Comparison of ENCODE assay signal across 8 cellular contexts in genomic region chr12:40224439-40225291, GRCh38. TPM values are rescaled to one million over a fixed set of nuclear protein-coding genes. Genes with fewer than 3 reads are reported as not detected.
A peak's percentile ranks its signal among the peaks of the same experiment; 100 is the strongest.
DNase-seq lines count a peak whose midpoint lies in the region; ATAC-seq, FAIRE-seq and TF ChIP-seq lines count a peak whose summit lies in the region.

LRRK2 (plus strand) TSS chr12:40224997; CDS start chr12:40225132, 135 bp downstream.

- H3K36me3 Mint-ChIP-seq in endodermal cell (ENCODE audit: low read depth), result no peaks in the 10 kb centered on the region
- peaks cover 28% of the 10 kb centered on the region for H3K36me3 Mint-ChIP-seq in stimulated activated memory B cell treated with anti-CD40 and anti-IgM and Interleukin-4, amounts not matched to agents 10 μg/mL and 1 μg/mL and 100 μg/mL, for 72 hours

- H3K27ac Mint-ChIP-seq in endodermal cell, result no peak within 1 kb of the TSS
- peak within 1 kb of the TSS; percentile 97 for H3K27ac Mint-ChIP-seq in stimulated activated memory B cell treated with anti-CD40 and anti-IgM and Interleukin-4, amounts not matched to agents 10 μg/mL and 1 μg/mL and 100 μg/mL, for 72 hours

- peaks cover 32% of the 10 kb centered on the region for H3K27me3 ChIP-seq in endodermal cell (ENCODE audit: control insufficient read depth, insufficient read depth, low read length, poor library complexity, severe bottlenecking)

- H3K4me3 ChIP-seq in HEK293 (ENCODE audit: low read depth, low read length) (peak within 1 kb of the TSS; percentile 56), endodermal cell (ENCODE audit: low read length) (peak within 1 kb of the TSS; percentile 67), mesodermal cell (ENCODE audit: extremely low read depth, insufficient read depth, low read length, poor library complexity, severe bottlenecking) (peak within 1 kb of the TSS; percentile 50)

- no peaks in the 10 kb centered on the region for H3K9me3 Mint-ChIP-seq in endodermal cell
- peaks cover 2% of the 10 kb centered on the region for H3K9me3 Mint-ChIP-seq in stimulated activated memory B cell treated with anti-CD40 and anti-IgM and Interleukin-4, amounts not matched to agents 10 μg/mL and 1 μg/mL and 100 μg/mL, for 72 hours

- POLR2A ChIA-PET in HEK293 (lab: Yijun Ruan, JAX), result interaction anchor here (0.5 to 1.1 kb wide), 4 partner anchors 8 to 661 kb away, joined by 3 read pairs; no protein-coding TSS in a partner anchor

- peak within 1 kb of the TSS; percentile 24 for H3K9ac ChIP-seq in endodermal cell (ENCODE audit: extremely low read depth, low read length, poor library complexity, severe bottlenecking)

- TF ChIP-seq POLR2A in GM12892 (IDR thresholded peaks at IDR 0.05; ENCODE audit: low read depth, low read length), result peak; percentile 50; the same call in 1 of the 2 replicates

- H3K4me1 ChIP-seq in HEK293 (ENCODE audit: control insufficient read depth, insufficient read depth, low read length), result peaks cover 15% of the 10 kb centered on the region; the same call in 1 of the 2 replicates
- no peaks in the 10 kb centered on the region for H3K4me1 ChIP-seq in endodermal cell (ENCODE audit: control insufficient read depth, insufficient read depth, low read length)
- peaks cover 4% of the 10 kb centered on the region for H3K4me1 ChIP-seq in mesodermal cell (ENCODE audit: control insufficient read depth, insufficient read depth, low read length, poor library complexity, severe bottlenecking)

- ATAC-seq in stimulated activated memory B cell treated with anti-CD40 and anti-IgM and Interleukin-4, amounts not matched to agents 10 μg/mL and 1 μg/mL and 100 μg/mL, for 72 hours, result peak; percentile 94

- peaks cover 17% of the 10 kb centered on the region for H3K4me1 Mint-ChIP-seq in endodermal cell
- peaks cover 65% of the 10 kb centered on the region for H3K4me1 Mint-ChIP-seq in stimulated activated memory B cell treated with anti-CD40 and anti-IgM and Interleukin-4, amounts not matched to agents 10 μg/mL and 1 μg/mL and 100 μg/mL, for 72 hours

- peak within 1 kb of the TSS; percentile 53 for H3K4me3 Mint-ChIP-seq in endodermal cell
- H3K4me3 Mint-ChIP-seq in stimulated activated memory B cell treated with anti-CD40 and anti-IgM and Interleukin-4, amounts not matched to agents 10 μg/mL and 1 μg/mL and 100 μg/mL, for 72 hours, result peak within 1 kb of the TSS; percentile 91

- H3K36me3 ChIP-seq in HEK293 (ENCODE audit: control insufficient read depth in 2 of 2, insufficient read depth in 1 of 2, low read length in 2 of 2), result no peaks in the 10 kb centered on the region
- no peaks in the 10 kb centered on the region for H3K36me3 ChIP-seq in endodermal cell (ENCODE audit: control insufficient read depth, insufficient read depth, low read length)
- H3K36me3 ChIP-seq in mesodermal cell (ENCODE audit: control insufficient read depth, insufficient read depth, low read length), result no peaks in the 10 kb centered on the region

- TF ChIP-seq CTCF in HEK293 (tag by site-specific recombination; IDR thresholded peaks at IDR 0.05), result peak; percentile 55; the same call in 1 of the 2 replicates
- TF ChIP-seq CTCF in endodermal cell (conservative IDR thresholded peaks at IDR 0.05), result peak; percentile 28

- H3K27ac ChIP-seq in HEK293 (ENCODE audit: extremely low read depth, low read depth, low read length), result peak within 1 kb of the TSS; percentile 88
- H3K27ac ChIP-seq in endodermal cell (ENCODE audit: low read depth, low read length), result no peak within 1 kb of the TSS
- H3K27ac ChIP-seq in mesodermal cell (ENCODE audit: low read depth, low read length, severe bottlenecking), result no peak within 1 kb of the TSS

- 4 to 9% methylated on average over 13 to 78 of the region's 78 CpGs for WGBS in endodermal cell (ENCODE audit: insufficient coverage in 1 of 2, insufficient read length in 1 of 2), 2 experiments
- WGBS in mesodermal cell (ENCODE audit: insufficient coverage in 2 of 2), 2 experiments, result 1 to 2% methylated on average over 43 to 44 of the region's 78 CpGs

- DNase-seq in GM12892 (ENCODE audit: insufficient read length), result no peak
- DNase-seq in NCI-H1105 treated with DMSO at 0.1 percent for 48 hours (lab: John Stamatoyannopoulos, UW), result peak; percentile 56
- peak; percentile 72 for DNase-seq in activated CD8-positive, alpha-beta memory T cell treated with anti-CD3 and anti-CD28 coated beads for 24 hours
- DNase-seq in endodermal cell, result peak; percentile 84
- DNase-seq in NCI-H1092 treated with DMSO at 0.1 percent for 48 hours (lab: John Stamatoyannopoulos, UW), result no peak

- H3K9me3 ChIP-seq in HEK293 (ENCODE audit: control insufficient read depth, insufficient read depth, low read depth, low read length) (no peaks in the 10 kb centered on the region), endodermal cell (ENCODE audit: control insufficient read depth, low read length) (no peaks in the 10 kb centered on the region), mesodermal cell (ENCODE audit: control insufficient read depth, low read length) (no peaks in the 10 kb centered on the region)

- FAIRE-seq in GM12892 (lab: Jason Lieb, UNC), result no peak

- H3K27me3 Mint-ChIP-seq in endodermal cell (ENCODE audit: insufficient read depth), result peaks cover 38% of the 10 kb centered on the region
- no peaks in the 10 kb centered on the region for H3K27me3 Mint-ChIP-seq in stimulated activated memory B cell treated with anti-CD40 and anti-IgM and Interleukin-4, amounts not matched to agents 10 μg/mL and 1 μg/mL and 100 μg/mL, for 72 hours

- CTCF ChIA-PET in HEK293 (lab: Yijun Ruan, JAX), result interaction anchor here (0.7 kb wide), 3 partner anchors 46 to 234 kb away, joined by 3 read pairs; no protein-coding TSS in a partner anchor

TF ChIP-seq in HEK293, 187 proteins besides CTCF, POLR2A, EP300 and RAD21 (continues in another document):
- TF ChIP-seq ZNF623 (tag by site-specific recombination; IDR thresholded peaks at IDR 0.05), result no peak
- peak; percentile 29; the same call in 1 of the 2 replicates for TF ChIP-seq ZNF610 (tag by site-specific recombination; IDR thresholded peaks at IDR 0.05; ENCODE audit: borderline replicate concordance)
- TF ChIP-seq, protein P1, sequence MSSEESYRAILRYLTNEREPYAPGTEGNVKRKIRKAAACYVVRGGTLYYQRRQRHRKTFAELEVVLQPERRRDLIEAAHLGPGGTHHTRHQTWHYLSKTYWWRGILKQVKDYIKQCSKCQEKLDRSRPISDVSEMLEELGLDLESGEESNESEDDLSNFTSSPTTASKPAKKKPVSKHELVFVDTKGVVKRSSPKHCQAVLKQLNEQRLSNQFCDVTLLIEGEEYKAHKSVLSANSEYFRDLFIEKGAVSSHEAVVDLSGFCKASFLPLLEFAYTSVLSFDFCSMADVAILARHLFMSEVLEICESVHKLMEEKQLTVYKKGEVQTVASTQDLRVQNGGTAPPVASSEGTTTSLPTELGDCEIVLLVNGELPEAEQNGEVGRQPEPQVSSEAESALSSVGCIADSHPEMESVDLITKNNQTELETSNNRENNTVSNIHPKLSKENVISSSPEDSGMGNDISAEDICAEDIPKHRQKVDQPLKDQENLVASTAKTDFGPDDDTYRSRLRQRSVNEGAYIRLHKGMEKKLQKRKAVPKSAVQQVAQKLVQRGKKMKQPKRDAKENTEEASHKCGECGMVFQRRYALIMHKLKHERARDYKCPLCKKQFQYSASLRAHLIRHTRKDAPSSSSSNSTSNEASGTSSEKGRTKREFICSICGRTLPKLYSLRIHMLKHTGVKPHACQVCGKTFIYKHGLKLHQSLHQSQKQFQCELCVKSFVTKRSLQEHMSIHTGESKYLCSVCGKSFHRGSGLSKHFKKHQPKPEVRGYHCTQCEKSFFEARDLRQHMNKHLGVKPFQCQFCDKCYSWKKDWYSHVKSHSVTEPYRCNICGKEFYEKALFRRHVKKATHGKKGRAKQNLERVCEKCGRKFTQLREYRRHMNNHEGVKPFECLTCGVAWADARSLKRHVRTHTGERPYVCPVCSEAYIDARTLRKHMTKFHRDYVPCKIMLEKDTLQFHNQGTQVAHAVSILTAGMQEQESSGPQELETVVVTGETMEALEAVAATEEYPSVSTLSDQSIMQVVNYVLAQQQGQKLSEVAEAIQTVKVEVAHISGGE (tag by site-specific recombination; conservative IDR thresholded peaks at IDR 0.05; ENCODE audit: low read depth), result peak; percentile 43; the same call in 1 of the 2 replicates
- TF ChIP-seq ZNF148 (tag by site-specific recombination; IDR thresholded peaks at IDR 0.05; ENCODE audit: borderline replicate concordance), result no peak
- TF ChIP-seq ZNF521 (tag by site-specific recombination; IDR thresholded peaks at IDR 0.05), result no peak
- TF ChIP-seq ZNF239 (tag by site-specific recombination; IDR thresholded peaks at IDR 0.05), result no peak
- no peak for TF ChIP-seq ZNF23 (tag by site-specific recombination; IDR thresholded peaks at IDR 0.05; ENCODE audit: borderline replicate concordance)

RNA-seq across cellular contexts. Expression of gene LRRK2, which starts in this region (rescaled TPM):
- polyA plus RNA-seq in GM12892 (2012; ENCODE audit: missing spikeins), result 0.72 TPM
- total RNA-seq in endodermal cell, result 1 to 10 TPM; 1.2 to 1.9 TPM
- polyA plus RNA-seq in endodermal cell (2013, experiment 1 of 2), result 0.61 TPM
- polyA plus RNA-seq in endodermal cell (2013, experiment 2 of 2), result 0.95 TPM
- polyA plus RNA-seq in mesodermal cell (2013, experiment 1 of 2), result 0.18 TPM
- polyA plus RNA-seq in mesodermal cell (2013, experiment 2 of 2), result 0.25 TPM

Comparison
In these comparisons a context has a peak if more than half of its experiments do, and no peak if none do; other contexts are left out.
1. DNase-seq: peak in NCI-H1105 treated with DMSO at 0.1 percent for 48 hours (single experiment), activated CD8-positive, alpha-beta memory T cell treated with anti-CD3 and anti-CD28 coated beads for 24 hours (single experiment) and endodermal cell (single experiment); none in GM12892 (single experiment) and NCI-H1092 treated with DMSO at 0.1 percent for 48 hours (single experiment).
2. Peak in every context shown above with its lines, with median percentiles within 50 percentile points of each other: H3K4me3 ChIP-seq.